Comparison of ENCODE assay signal across 28 cellular contexts in genomic region chr7:155471728-155472127, GRCh38. TPM values are rescaled to one million over a fixed set of nuclear protein-coding genes. Genes with fewer than 3 reads are reported as not detected.
A peak's percentile ranks its signal among the peaks of the same experiment; 100 is the strongest.
DNase-seq lines count a peak whose midpoint lies in the region; ATAC-seq and TF ChIP-seq lines count a peak whose summit lies in the region.
"Had no signal": no experiment of that assay in that cellular context is flagged by ENCODE, and none has a peak within 500 bp of the region (broad histone marks: within the 10 kb centered on the region; RNA-seq: fewer than 3 reads in every experiment).

No MANE protein-coding gene starts in this region.

- peaks cover 4 to 15% (median 6%) of the 10 kb centered on the region in 3 donors for H3K4me1 Mint-ChIP-seq in IgD-negative memory B cell

- H3K27ac Mint-ChIP-seq in IgD-negative memory B cell: peak overlapping the region; percentile 36 to 63 (median 40)
- H3K27ac Mint-ChIP-seq: activated naive CD4-positive, alpha-beta T cell treated with anti-CD3 and anti-CD28 coated beads, Interleukin-2, amount 50 U/mL, for 72 hours; stimulated activated naive CD8-positive, alpha-beta T cell treated with anti-CD3 and anti-CD28 coated beads, Interleukin-15, amount 100 ng/mL, for 72 hours; T-helper 17 cell had no signal

- no CpG with 5 or more reads among the region's 12 CpGs for WGBS in neuronal stem cell (ENCODE audit: extremely low coverage in 2 of 2, insufficient read length in 2 of 2, insufficient replicate concordance in 1 of 2), 2 donors

- H3K4me3 ChIP-seq in GM12865 (ENCODE audit: low read depth, low read length) (no peak overlapping the region), iPS-15b (ENCODE audit: low read depth, low read length) (peak overlapping the region; percentile 16), neuronal stem cell (ENCODE audit: low read length in 2 of 2) (no peak overlapping the region)
- H3K4me3 ChIP-seq: ascending aorta, gastrocnemius medialis, mucosa of descending colon, psoas muscle, uterus had no signal

- H3K36me3 ChIP-seq in iPS-15b (ENCODE audit: control insufficient read depth, insufficient read depth, low read length) (no peaks in the 10 kb centered on the region), neuronal stem cell (replicated peaks in 1 of 2; ENCODE audit: control insufficient read depth in 2 of 2, insufficient read depth in 2 of 2, low read length in 2 of 2) (no peaks in the 10 kb centered on the region)
- H3K36me3 ChIP-seq: ascending aorta, gastrocnemius medialis, uterus had no signal

- no peak overlapping the region for H3K23ac ChIP-seq in neuronal stem cell (ENCODE audit: low read depth, low read length, poor library complexity)

- no peak overlapping the region for H4K91ac ChIP-seq in neuronal stem cell (ENCODE audit: low read depth, low read length, poor library complexity)

- H3K27me3 ChIP-seq in iPS-15b (ENCODE audit: control insufficient read depth, insufficient read depth, low read length): peaks cover 99% of the 10 kb centered on the region
- peaks cover 0 to 99% (median 48%) of the 10 kb centered on the region in 3 experiments for H3K27me3 ChIP-seq in neuronal stem cell (ENCODE audit: control insufficient read depth in 3 of 3, insufficient read depth in 3 of 3, low read depth in 1 of 3, low read length in 3 of 3)

- H3K18ac ChIP-seq in neuronal stem cell (ENCODE audit: low read length): no peak overlapping the region

- no peak overlapping the region for H3K4me2 ChIP-seq in neuronal stem cell (ENCODE audit: insufficient read depth, low read length, poor library complexity, severe bottlenecking)
- H3K4me2 ChIP-seq: SK-N-SH had no signal

- no peak overlapping the region for H3K4ac ChIP-seq in neuronal stem cell (ENCODE audit: low read length)

- H2BK15ac ChIP-seq in neuronal stem cell (ENCODE audit: low read length): no peak overlapping the region

- H3K27me3 Mint-ChIP-seq in IgD-negative memory B cell: peaks cover 83% of the 10 kb centered on the region

- peak overlapping the region in 1 of 4 donors; percentile 45 for H3K4me3 Mint-ChIP-seq in IgD-negative memory B cell

- H2BK12ac ChIP-seq in neuronal stem cell (ENCODE audit: low read length): no peak overlapping the region

- H3K9me3 Mint-ChIP-seq in IgD-negative memory B cell: peaks cover 0 to 12% (median 4%) of the 10 kb centered on the region in 3 donors
- H3K9me3 Mint-ChIP-seq: activated naive CD4-positive, alpha-beta T cell treated with anti-CD3 and anti-CD28 coated beads, Interleukin-2, amount 50 U/mL, for 72 hours had no signal

- H3K27ac ChIP-seq in neuronal stem cell (replicated peaks; ENCODE audit: low read length): no peak overlapping the region
- H3K27ac ChIP-seq: ascending aorta, gastrocnemius medialis, psoas muscle, uterus had no signal

- peaks cover 2% of the 10 kb centered on the region for H3K79me1 ChIP-seq in neuronal stem cell (ENCODE audit: low read depth, low read length)

- H3K9me3 ChIP-seq in iPS-15b (ENCODE audit: control insufficient read depth, insufficient read depth, low read length): no peaks in the 10 kb centered on the region
- peaks cover 9 to 10% of the 10 kb centered on the region in 2 donors for H3K9me3 ChIP-seq in neuronal stem cell (replicated peaks in 1 of 2; ENCODE audit: control insufficient read depth in 2 of 2, insufficient read depth in 1 of 2, low read depth in 1 of 2, low read length in 2 of 2)
- H3K9me3 ChIP-seq: ascending aorta, gastrocnemius medialis, mucosa of descending colon, psoas muscle, SK-N-SH, uterus had no signal

- DNase-seq in GM12865 (ENCODE audit: low read depth) (peak; percentile 22), neuronal stem cell (ENCODE audit: low spot score) (no peak), D341Med (ENCODE audit: low spot score) (no peak), DMS79 treated with DMSO at 0.1 percent for 48 hours (lab: John Stamatoyannopoulos, UW) (no peak), NCI-H226 (no peak)
- DNase-seq: activated CD4-positive, alpha-beta T cell treated with anti-CD3 and anti-CD28 coated beads, Interleukin-2, amount 50 U/mL, for 48 hours; caudate nucleus; gastrocnemius medialis; GOT3; hypothalamus; KBM-7; mucosa of descending colon; NCI-H2029 treated with DMSO at 0.1 percent for 48 hours; NCI-H345; NCI-H774; psoas muscle; SK-N-SH; stimulated activated naive CD8-positive, alpha-beta T cell treated with anti-CD3 and anti-CD28 coated beads, Interleukin-15, amount 100 ng/mL, for 72 hours; T-helper 17 cell; uterus had no signal

- H2AFZ ChIP-seq in neuronal stem cell (ENCODE audit: low read length): peak overlapping the region; percentile 68

- peaks cover 2% of the 10 kb centered on the region for H3K36me3 Mint-ChIP-seq in IgD-negative memory B cell

- no peak for ATAC-seq in HG03175 (IDR thresholded peaks at IDR 0.05; ENCODE audit: unreplicated experiment)
- ATAC-seq: activated CD4-positive, CD25-positive, alpha-beta regulatory T cell treated with anti-CD3 and anti-CD28 coated beads, Interleukin-2, amount 50 U/mL, for 24 hours; activated naive CD4-positive, alpha-beta T cell treated with anti-CD3 and anti-CD28 coated beads, Interleukin-2, amount 50 U/mL, for 72 hours; gastrocnemius medialis; mucosa of descending colon; psoas muscle; stimulated activated naive CD8-positive, alpha-beta T cell treated with anti-CD3 and anti-CD28 coated beads, Interleukin-15, amount 100 ng/mL, for 72 hours; T-helper 17 cell had no signal

- no peak overlapping the region for H2BK5ac ChIP-seq in neuronal stem cell (ENCODE audit: low read length)

- no peak overlapping the region for H2BK120ac ChIP-seq in neuronal stem cell (ENCODE audit: low read depth, low read length)

- H2AK5ac ChIP-seq in neuronal stem cell (ENCODE audit: low read depth, low read length): no peak overlapping the region

- TF ChIP-seq CTCF in GM12865 (IDR thresholded peaks at IDR 0.05; ENCODE audit: insufficient read depth, low read depth, low read length, missing control alignments): no peak

- H3K4me1 ChIP-seq in iPS-15b (ENCODE audit: control insufficient read depth, insufficient read depth, low read length): peaks cover 6% of the 10 kb centered on the region
- H3K4me1 ChIP-seq in neuronal stem cell (ENCODE audit: control insufficient read depth in 2 of 2, insufficient read depth in 1 of 2, low read depth in 1 of 2, low read length in 2 of 2): peaks cover 2 to 37% of the 10 kb centered on the region in 2 donors

- no peak overlapping the region for H4K8ac ChIP-seq in neuronal stem cell (ENCODE audit: low read depth, low read length)

- H3K14ac ChIP-seq in neuronal stem cell (ENCODE audit: low read length): no peak overlapping the region

- H3K9ac ChIP-seq in iPS-15b (ENCODE audit: low read depth, low read length): no peak overlapping the region
- H3K9ac ChIP-seq in neuronal stem cell (ENCODE audit: low read depth, low read length, poor library complexity): no peak overlapping the region
- H3K9ac ChIP-seq: SK-N-SH had no signal

RNA-seq across cellular contexts. Expression of gene EN2, which starts 13.8 kb away (rescaled TPM):
- not detected for polyA plus RNA-seq in IgD-negative memory B cell
- not detected for polyA plus RNA-seq in neuronal stem cell (2013, experiment 1 of 2)
- not detected for polyA plus RNA-seq in neuronal stem cell (2013, experiment 2 of 2)
- polyA plus RNA-seq: liver, neural cell had no signal
